ENCODE assay signal across 1 cellular context in the genomic region with DNA sequence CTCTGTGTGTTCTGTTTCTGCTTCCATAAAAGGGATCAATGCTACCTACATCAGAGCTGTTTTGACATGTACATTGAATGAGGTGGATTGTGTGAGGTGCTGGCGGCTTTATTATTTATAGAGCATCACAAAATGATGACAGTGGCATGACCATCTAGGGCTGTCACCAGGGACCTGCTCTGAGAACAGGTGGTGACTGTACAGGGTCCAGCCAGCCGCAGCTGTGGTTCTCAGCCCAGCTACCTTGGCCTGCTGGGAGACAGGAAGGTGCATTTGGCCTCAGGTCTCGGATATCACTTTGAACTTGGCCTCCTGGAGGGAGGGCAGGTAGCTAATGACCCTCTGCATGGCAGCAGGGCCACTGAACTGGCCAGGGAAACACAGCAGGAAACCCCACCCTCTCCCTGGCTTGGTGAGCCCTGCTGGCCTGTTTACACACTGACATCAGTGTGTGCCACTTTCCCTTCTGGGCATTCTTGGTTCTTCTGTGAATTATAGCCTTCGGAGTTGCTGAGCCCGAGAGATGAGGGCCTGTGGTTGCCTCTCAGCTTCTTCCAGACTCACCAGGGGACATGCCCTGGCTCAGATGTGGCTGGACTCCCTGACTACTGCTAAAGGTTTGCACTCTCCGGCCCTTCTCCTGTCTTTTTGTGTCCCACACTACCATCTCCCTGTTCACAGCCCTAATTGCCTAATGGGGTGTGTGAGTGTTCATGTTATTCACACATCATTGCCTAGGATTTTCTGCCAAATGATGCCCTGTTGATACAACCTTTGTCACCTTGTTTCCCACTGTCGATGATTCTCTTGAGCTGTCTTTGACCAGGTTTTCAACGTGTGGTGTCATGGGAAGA.
TF ChIP-seq lines count a peak whose summit lies in the region.

No MANE protein-coding gene starts in this region.

TF ChIP-seq in SK-N-SH treated with all-trans-retinoic acid at 6 μM for 48 hours, 23 proteins besides CTCF, POLR2A, EP300 and RAD21 (continued from another document):
- TF ChIP-seq, protein P1, sequence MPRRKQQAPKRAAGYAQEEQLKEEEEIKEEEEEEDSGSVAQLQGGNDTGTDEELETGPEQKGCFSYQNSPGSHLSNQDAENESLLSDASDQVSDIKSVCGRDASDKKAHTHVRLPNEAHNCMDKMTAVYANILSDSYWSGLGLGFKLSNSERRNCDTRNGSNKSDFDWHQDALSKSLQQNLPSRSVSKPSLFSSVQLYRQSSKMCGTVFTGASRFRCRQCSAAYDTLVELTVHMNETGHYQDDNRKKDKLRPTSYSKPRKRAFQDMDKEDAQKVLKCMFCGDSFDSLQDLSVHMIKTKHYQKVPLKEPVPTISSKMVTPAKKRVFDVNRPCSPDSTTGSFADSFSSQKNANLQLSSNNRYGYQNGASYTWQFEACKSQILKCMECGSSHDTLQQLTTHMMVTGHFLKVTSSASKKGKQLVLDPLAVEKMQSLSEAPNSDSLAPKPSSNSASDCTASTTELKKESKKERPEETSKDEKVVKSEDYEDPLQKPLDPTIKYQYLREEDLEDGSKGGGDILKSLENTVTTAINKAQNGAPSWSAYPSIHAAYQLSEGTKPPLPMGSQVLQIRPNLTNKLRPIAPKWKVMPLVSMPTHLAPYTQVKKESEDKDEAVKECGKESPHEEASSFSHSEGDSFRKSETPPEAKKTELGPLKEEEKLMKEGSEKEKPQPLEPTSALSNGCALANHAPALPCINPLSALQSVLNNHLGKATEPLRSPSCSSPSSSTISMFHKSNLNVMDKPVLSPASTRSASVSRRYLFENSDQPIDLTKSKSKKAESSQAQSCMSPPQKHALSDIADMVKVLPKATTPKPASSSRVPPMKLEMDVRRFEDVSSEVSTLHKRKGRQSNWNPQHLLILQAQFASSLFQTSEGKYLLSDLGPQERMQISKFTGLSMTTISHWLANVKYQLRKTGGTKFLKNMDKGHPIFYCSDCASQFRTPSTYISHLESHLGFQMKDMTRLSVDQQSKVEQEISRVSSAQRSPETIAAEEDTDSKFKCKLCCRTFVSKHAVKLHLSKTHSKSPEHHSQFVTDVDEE (CRISPR knock-in tag; IDR thresholded peaks at IDR 0.05): no peak
